9 cellular contexts compared by ENCODE assay signal in genomic region chr7:133976140-133976539, GRCh38.
"Had no signal": no experiment of that assay in that cellular context is flagged by ENCODE, and none has a peak within 500 bp of the region (broad histone marks: within the 10 kb centered on the region; RNA-seq: fewer than 3 reads in every experiment).

No MANE protein-coding gene starts in this region.

- H3K27ac ChIP-seq: GM23248 had no signal

- H3K9me3 ChIP-seq: HAP-1 had no signal

- H3K9me3 Mint-ChIP-seq: HFFc6 had no signal

- H3K4me3 Mint-ChIP-seq: HFFc6 had no signal

- H3K9ac ChIP-seq: GM23248 had no signal

- H3K27ac Mint-ChIP-seq: HFFc6 had no signal

- ATAC-seq: HCT116, K562 had no signal

- DNase-seq: GM23248, GOT3, H7, HFFc6, IMR-90, KG1 had no signal

- H3K4me1 ChIP-seq: HAP-1 had no signal

- H3K4me3 ChIP-seq: GM23248, HAP-1, K562 had no signal

- H3K36me3 ChIP-seq: HAP-1 had no signal
